14 cellular contexts compared by ENCODE assay signal in genomic region chr17:61152898-61153297, GRCh38.
DNase-seq lines count a peak whose midpoint lies in the region; ATAC-seq and TF ChIP-seq lines count a peak whose summit lies in the region.
"Had no signal": no experiment of that assay in that cellular context is flagged by ENCODE, and none has a peak within 500 bp of the region (broad histone marks: within the 10 kb centered on the region; RNA-seq: fewer than 3 reads in every experiment).

No MANE protein-coding gene starts in this region.

- H3K27ac ChIP-seq in HEK293 (ENCODE audit: extremely low read depth, low read depth, low read length) (no peak overlapping the region), neutrophil (peak overlapping the region; percentile 41)

- H3K4me1 ChIP-seq in HEK293 (ENCODE audit: control insufficient read depth, insufficient read depth, low read length) (peaks cover 40% of the 10 kb centered on the region), neutrophil (ENCODE audit: control insufficient read depth in 1 of 2, insufficient read depth in 1 of 2, low read depth in 1 of 2, low read length in 1 of 2) (peaks cover 27 to 30% of the 10 kb centered on the region in 2 experiments)

- TF ChIP-seq CTCF in HEK293 (tag by site-specific recombination; IDR thresholded peaks at IDR 0.05) (no peak), neutrophil (IDR thresholded peaks at IDR 0.05) (no peak)

- H3K4me3 ChIP-seq in HEK293 (ENCODE audit: low read depth, low read length) (no peak overlapping the region), neutrophil (ENCODE audit: low read depth in 1 of 2, low read length in 1 of 2) (no peak overlapping the region)

- no peaks in the 10 kb centered on the region for H3K27me3 ChIP-seq in neutrophil

- no peaks in the 10 kb centered on the region for H3K36me3 ChIP-seq in HEK293 (ENCODE audit: control insufficient read depth in 2 of 2, insufficient read depth in 1 of 2, low read length in 2 of 2)
- no peaks in the 10 kb centered on the region for H3K36me3 ChIP-seq in neutrophil

- CTCF ChIA-PET in HEK293 (lab: Yijun Ruan, JAX), result no interaction called here

- DNase-seq in NCI-H345 (lab: John Stamatoyannopoulos, UW) (peak; percentile 13), OCI-M1 (lab: John Stamatoyannopoulos, UW) (peak; percentile 39)
- DNase-seq: Caco-2; CD4-positive, CD25-positive, alpha-beta regulatory T cell; DMS79; H7; NCI-H1417 treated with DMSO at 0.1 percent for 48 hours; NCI-H2107; SIG-M5 had no signal

- POLR2A ChIA-PET in HEK293 (lab: Yijun Ruan, JAX), result no interaction called here

- ATAC-seq in HG03521 (IDR thresholded peaks at IDR 0.05; ENCODE audit: unreplicated experiment) (no peak), HG03108 (IDR thresholded peaks at IDR 0.05; ENCODE audit: unreplicated experiment) (no peak), HG03460 (IDR thresholded peaks at IDR 0.05; ENCODE audit: unreplicated experiment) (no peak)

- H3K9me3 ChIP-seq in HEK293 (ENCODE audit: control insufficient read depth, insufficient read depth, low read depth, low read length), result no peaks in the 10 kb centered on the region
- H3K9me3 ChIP-seq in neutrophil, result no peaks in the 10 kb centered on the region
- H3K9me3 ChIP-seq: Caco-2 had no signal

TF ChIP-seq in HEK293, 187 proteins besides CTCF, POLR2A, EP300 and RAD21:
- TF ChIP-seq ZNF174 (tag by site-specific recombination; IDR thresholded peaks at IDR 0.05) (no peak), ZNF791 (tag by site-specific recombination; IDR thresholded peaks at IDR 0.05) (no peak), OSR2 (tag by site-specific recombination; IDR thresholded peaks at IDR 0.05) (peak; percentile 74), FEZF1 (tag by site-specific recombination; IDR thresholded peaks at IDR 0.05) (peak; percentile 90), WT1 (tag by site-specific recombination; IDR thresholded peaks at IDR 0.05) (peak; percentile 89), ZFP41 (tag by site-specific recombination; IDR thresholded peaks at IDR 0.05; ENCODE audit: borderline replicate concordance) (no peak), ZNF792 (tag by site-specific recombination; IDR thresholded peaks at IDR 0.05) (no peak), ZNF366 (tag by site-specific recombination; conservative IDR thresholded peaks at IDR 0.05) (no peak), SCRT1 (tag by site-specific recombination; IDR thresholded peaks at IDR 0.05; ENCODE audit: borderline replicate concordance) (0 out of 2 replicates have a peak, but pooled peaks have one; percentile 24)
- TF ChIP-seq, protein P1, sequence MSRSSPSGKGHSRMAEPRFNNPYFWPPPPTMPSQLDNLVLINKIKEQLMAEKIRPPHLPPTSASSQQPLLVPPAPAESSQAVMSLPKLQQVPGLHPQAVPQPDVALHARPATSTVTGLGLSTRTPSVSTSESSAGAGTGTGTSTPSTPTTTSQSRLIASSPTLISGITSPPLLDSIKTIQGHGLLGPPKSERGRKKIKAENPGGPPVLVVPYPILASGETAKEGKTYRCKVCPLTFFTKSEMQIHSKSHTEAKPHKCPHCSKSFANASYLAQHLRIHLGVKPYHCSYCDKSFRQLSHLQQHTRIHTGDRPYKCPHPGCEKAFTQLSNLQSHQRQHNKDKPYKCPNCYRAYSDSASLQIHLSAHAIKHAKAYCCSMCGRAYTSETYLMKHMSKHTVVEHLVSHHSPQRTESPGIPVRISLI (tag by site-specific recombination; IDR thresholded peaks at IDR 0.05), result no peak
- TF ChIP-seq, protein P2, sequence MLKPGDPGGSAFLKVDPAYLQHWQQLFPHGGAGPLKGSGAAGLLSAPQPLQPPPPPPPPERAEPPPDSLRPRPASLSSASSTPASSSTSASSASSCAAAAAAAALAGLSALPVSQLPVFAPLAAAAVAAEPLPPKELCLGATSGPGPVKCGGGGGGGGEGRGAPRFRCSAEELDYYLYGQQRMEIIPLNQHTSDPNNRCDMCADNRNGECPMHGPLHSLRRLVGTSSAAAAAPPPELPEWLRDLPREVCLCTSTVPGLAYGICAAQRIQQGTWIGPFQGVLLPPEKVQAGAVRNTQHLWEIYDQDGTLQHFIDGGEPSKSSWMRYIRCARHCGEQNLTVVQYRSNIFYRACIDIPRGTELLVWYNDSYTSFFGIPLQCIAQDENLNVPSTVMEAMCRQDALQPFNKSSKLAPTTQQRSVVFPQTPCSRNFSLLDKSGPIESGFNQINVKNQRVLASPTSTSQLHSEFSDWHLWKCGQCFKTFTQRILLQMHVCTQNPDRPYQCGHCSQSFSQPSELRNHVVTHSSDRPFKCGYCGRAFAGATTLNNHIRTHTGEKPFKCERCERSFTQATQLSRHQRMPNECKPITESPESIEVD (tag by site-specific recombination; IDR thresholded peaks at IDR 0.05), result peak; percentile 61
